ENCODE assay signal across 8 cellular contexts in the genomic region with DNA sequence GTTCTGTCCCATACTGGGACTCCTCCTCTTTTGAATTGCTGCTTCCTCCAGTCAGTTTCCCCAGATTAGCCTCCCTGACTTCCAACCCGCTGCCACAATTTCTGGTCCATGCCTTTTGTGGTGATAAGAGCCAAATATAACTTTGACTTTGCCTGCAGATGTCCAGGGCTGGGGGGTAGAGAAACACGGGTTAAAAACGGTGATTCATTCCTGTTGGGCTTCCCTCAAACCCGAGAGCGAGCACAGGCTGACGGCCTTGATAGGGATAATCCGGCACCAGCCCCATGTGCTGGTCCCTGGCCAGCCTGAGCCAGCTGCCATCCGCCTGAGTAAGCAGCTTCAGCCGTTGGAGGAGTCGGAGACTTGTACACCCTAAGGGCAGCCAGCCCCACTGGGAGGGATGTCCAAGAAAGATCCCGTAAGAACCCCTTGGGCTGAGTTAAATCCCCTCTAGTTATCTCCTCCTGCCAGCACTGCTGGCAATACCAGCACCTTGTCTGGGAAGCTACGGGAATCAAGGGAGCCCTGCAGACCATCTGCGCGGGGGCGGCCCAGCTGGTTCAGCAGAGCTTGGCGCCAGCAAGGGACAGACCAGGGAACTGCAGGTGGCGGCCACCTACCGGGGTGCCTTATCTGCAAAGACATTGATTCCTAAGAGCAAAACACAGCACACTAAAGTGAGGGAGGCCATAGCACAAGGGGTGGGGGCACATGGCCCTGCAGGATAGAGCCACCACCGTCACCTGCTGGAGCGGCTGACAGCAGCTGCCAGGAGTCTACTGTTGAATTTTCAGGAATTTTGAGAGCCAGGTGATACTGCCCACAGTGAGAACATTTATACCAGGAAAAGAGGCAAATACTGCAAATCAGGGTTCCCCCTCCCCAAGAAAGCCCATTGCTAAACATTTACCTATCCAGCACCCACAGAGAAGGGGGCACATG. TPM values are rescaled to one million over a fixed set of nuclear protein-coding genes. Genes with fewer than 3 reads are reported as not detected.
DNase-seq lines count a peak whose midpoint lies in the region; ATAC-seq and TF ChIP-seq lines count a peak whose summit lies in the region.

No MANE protein-coding gene starts in this region.

- peaks cover 6% of the 10 kb centered on the region for H3K4me1 Mint-ChIP-seq in activated naive CD4-positive, alpha-beta T cell treated with anti-CD3 and anti-CD28 coated beads for 36 hours (ENCODE audit: low read depth)

- peaks cover 18% of the 10 kb centered on the region for H3K27me3 Mint-ChIP-seq in activated naive CD4-positive, alpha-beta T cell treated with anti-CD3 and anti-CD28 coated beads for 36 hours (ENCODE audit: low read depth)

- peak in 5 of 6 experiments; percentile 33 to 52 (median 40) for TF ChIP-seq CTCF in adrenal gland (IDR thresholded peaks at IDR 0.05)

- H3K9me3 ChIP-seq in adrenal gland (replicated peaks in 1 of 3): no peaks in the 10 kb centered on the region

- peaks cover 13 to 23% of the 10 kb centered on the region in 2 donors for H3K4me1 ChIP-seq in adrenal gland (replicated peaks in 1 of 2)

- intact Hi-C loops in activated naive CD4-positive, alpha-beta T cell treated with anti-CD3 and anti-CD28 coated beads for 36 hours (cut with micrococcal nuclease): no loop called here
- intact Hi-C loops in adrenal gland (cut with DNase I): loop anchor here in 1 of 2 donors (10.0 kb wide), 1 partner anchor 100 kb away; no protein-coding TSS in a partner anchor
- intact Hi-C loops in left ventricle myocardium superior (cut with micrococcal nuclease): no loop called here

- H3K36me3 ChIP-seq in adrenal gland (replicated peaks in 1 of 2): no peaks in the 10 kb centered on the region

- H3K4me3 ChIP-seq in adrenal gland: no peak overlapping the region

- DNase-seq in activated naive CD4-positive, alpha-beta T cell treated with anti-CD3 and anti-CD28 coated beads for 36 hours: peak; percentile 34
- no peak for DNase-seq in activated naive CD4-positive, alpha-beta T cell treated with Interleukin-2 at 50 U/mL for 16 hours
- DNase-seq in NCI-H1694 treated with DMSO at 0.1 percent for 48 hours (lab: John Stamatoyannopoulos, UW): peak; percentile 66
- peak; percentile 86 to 95 (median 94) for DNase-seq in adrenal gland
- DNase-seq in left ventricle myocardium superior: peak; percentile 88
- peak; percentile 57 for DNase-seq in pulmonary artery endothelial cell (ENCODE audit: low read depth, low spot score)

- H3K36me3 Mint-ChIP-seq in activated naive CD4-positive, alpha-beta T cell treated with anti-CD3 and anti-CD28 coated beads for 36 hours (ENCODE audit: low read depth): no peaks in the 10 kb centered on the region

- peak in 1 of 2 donors; percentile 18 for TF ChIP-seq POLR2A in adrenal gland (IDR thresholded peaks at IDR 0.05)

- ATAC-seq in left ventricle myocardium superior (peak; percentile 88), GM21515 (IDR thresholded peaks at IDR 0.05; ENCODE audit: unreplicated experiment) (no peak), GM18909 (IDR thresholded peaks at IDR 0.05; ENCODE audit: poor library complexity, unreplicated experiment) (no peak)

- no peak overlapping the region for H3K27ac Mint-ChIP-seq in activated naive CD4-positive, alpha-beta T cell treated with anti-CD3 and anti-CD28 coated beads for 36 hours

- H3K4me3 Mint-ChIP-seq in activated naive CD4-positive, alpha-beta T cell treated with anti-CD3 and anti-CD28 coated beads for 36 hours: no peak overlapping the region

- no peaks in the 10 kb centered on the region for H3K27me3 ChIP-seq in adrenal gland

- peak overlapping the region in 3 of 5 donors; percentile 34 to 79 (median 63) for H3K27ac ChIP-seq in adrenal gland

- CTCF ChIA-PET in activated naive CD4-positive, alpha-beta T cell treated with anti-CD3 and anti-CD28 coated beads for 36 hours (lab: Charles Lee): no interaction called here

- WGBS in adrenal gland, 4 donors: 7 to 23% (median 23%) methylated on average over 6 to 20 of the region's 20 CpGs

- no peaks in the 10 kb centered on the region for H3K9me3 Mint-ChIP-seq in activated naive CD4-positive, alpha-beta T cell treated with anti-CD3 and anti-CD28 coated beads for 36 hours

RNA-seq across cellular contexts. Expression of gene CSPG4, which starts 18.1 kb away (rescaled TPM):
- total RNA-seq in activated naive CD4-positive, alpha-beta T cell treated with anti-CD3 and anti-CD28 coated beads for 36 hours: not detected
- total RNA-seq in adrenal gland (1 to 10 TPM; 1.3 to 6.3 (median 2.5) TPM), left ventricle myocardium superior (5.2 TPM), pulmonary artery endothelial cell (under 0.01 and 0.04 TPM in 2 replicates)
- 1 to 10 TPM in 2 of 3 donors, under 1 TPM in 1; 0.55 to 6.6 (median 4.3) TPM for polyA plus RNA-seq in adrenal gland

RNA-seq across cellular contexts. Expression of gene SNX33, which starts 46.8 kb away (rescaled TPM):
- 1 to 10 TPM; 1.1 TPM for total RNA-seq in activated naive CD4-positive, alpha-beta T cell treated with anti-CD3 and anti-CD28 coated beads for 36 hours
- total RNA-seq in adrenal gland (10 to 100 TPM; 15.3 to 41.4 (median 25.4) TPM), left ventricle myocardium superior (12.0 TPM), pulmonary artery endothelial cell (7.8 and 8.5 TPM in 2 replicates)
- polyA plus RNA-seq in adrenal gland: 10 to 100 TPM; 12.1 to 18.3 (median 12.9) TPM

RNA-seq across cellular contexts. Expression of gene IMP3, which starts 54.5 kb away (rescaled TPM):
- 10 to 100 TPM; 46.1 to 46.8 TPM for total RNA-seq in activated naive CD4-positive, alpha-beta T cell treated with anti-CD3 and anti-CD28 coated beads for 36 hours
- total RNA-seq in adrenal gland (100 to 1,000 TPM in 5 of 8 donors, 10 to 100 TPM in 3; 74.9 to 161 (median 138) TPM), left ventricle myocardium superior (45.3 TPM), pulmonary artery endothelial cell (59.8 and 75.6 TPM in 2 replicates)
- 10 to 100 TPM; 49.8 to 74.8 (median 64.0) TPM for polyA plus RNA-seq in adrenal gland
